31 cellular contexts compared by ENCODE assay signal in genomic region chr6:1703091-1703855, GRCh38.
A peak's percentile ranks its signal among the peaks of the same experiment; 100 is the strongest.
DNase-seq lines count a peak whose midpoint lies in the region; ATAC-seq, FAIRE-seq and TF ChIP-seq lines count a peak whose summit lies in the region.
"Had no signal": no experiment of that assay in that cellular context is flagged by ENCODE, and none has a peak within 500 bp of the region (broad histone marks: within the 10 kb centered on the region; RNA-seq: fewer than 3 reads in every experiment).

No MANE protein-coding gene starts in this region.

- H4K20me1 ChIP-seq in HepG2 (ENCODE audit: insufficient read depth, low read length) = peaks cover 8% of the 10 kb centered on the region; the same call in 1 of the 2 replicates

- H3K9me3 ChIP-seq in HepG2 (ENCODE audit: low read length) = no peaks in the 10 kb centered on the region
- H3K9me3 ChIP-seq in right lobe of liver = no peaks in the 10 kb centered on the region
- H3K9me3 ChIP-seq: body of pancreas, upper lobe of left lung had no signal

- POLR2A ChIA-PET in HepG2 (lab: Yijun Ruan, JAX) = no interaction called here

- peak overlapping the region; percentile 32 for H3K4me2 ChIP-seq in HepG2 (ENCODE audit: low read depth, low read length)
- H3K4me2 ChIP-seq: KMS-11 had no signal

- no peak overlapping the region for H3K9ac ChIP-seq in HepG2 (ENCODE audit: insufficient read depth, low read depth, low read length)
- H3K9ac ChIP-seq: KMS-11 had no signal

- H3K4me3 Mint-ChIP-seq in osteocyte (ENCODE audit: unreplicated experiment) = no peak overlapping the region
- H3K4me3 Mint-ChIP-seq: activated CD4-positive, alpha-beta memory T cell treated with anti-CD3 and anti-CD28 coated beads for 36 hours; activated T-helper 1 cell treated with anti-CD3 and anti-CD28 coated beads, Interleukin-12 subunit alpha, Interleukin-12 subunit beta, Interleukin-2, Interleukin-4 antibody, amounts not matched to agents 30 ng/mL and 10 ng/mL and 1 ng/mL, durations not matched to agents 14 hours and 24 hours and 36 hours had no signal

- no peak for DNase-seq in HepG2 (ENCODE audit: low spot score)
- DNase-seq in right lobe of liver = no peak
- peak; percentile 28 for DNase-seq in epithelial cell of esophagus (ENCODE audit: low read depth)
- peak; percentile 74 for DNase-seq in osteocyte (ENCODE audit: extremely low spot score, unreplicated experiment)
- DNase-seq in SW 1271 (lab: John Stamatoyannopoulos, UW) = no peak
- no peak for DNase-seq in SIG-M5 treated with dmso at 0.1 percent for 504 hours (lab: John Stamatoyannopoulos, UW; ENCODE audit: unreplicated experiment)
- DNase-seq in GM19240 (ENCODE audit: insufficient read length, low spot score) = no peak
- DNase-seq in activated CD8-positive, alpha-beta memory T cell treated with anti-CD3 and anti-CD28 coated beads for 24 hours = no peak
- DNase-seq: activated CD4-positive, alpha-beta memory T cell treated with anti-CD3 and anti-CD28 coated beads for 36 hours; activated CD4-positive, CD25-positive, alpha-beta regulatory T cell treated with anti-CD3 and anti-CD28 coated beads, Interleukin-2, amount 50 U/mL, for 72 hours; activated CD8-positive, alpha-beta memory T cell treated with anti-CD3 and anti-CD28 coated beads, Interleukin-2, amount 50 U/mL, for 4 hours; activated naive CD4-positive, alpha-beta T cell treated with Interleukin-2 at 50 U/mL for 16 hours; body of pancreas; Calu3; cerebellar nuclear complex; DMS79 treated with DMSO at 0.1 percent for 48 hours; dorsolateral prefrontal cortex; GF-D8; hypothalamus; mesendoderm; MM.1S; NCI-H1105 treated with DMSO at 0.1 percent for 48 hours; NCI-H187 treated with DMSO at 0.1 percent for 48 hours; NCI-H526; Right ventricle myocardium superior; stimulated activated CD4-positive, alpha-beta T cell treated with anti-CD3 and anti-CD28 coated beads, Interleukin-4, amount 100 ng/mL, for 1 hour had no signal

- WGBS in HepG2 (ENCODE audit: low lambda C conversion rate) = 56% methylated on average over 9 of the region's 9 CpGs
- 81% methylated on average over 8 of the region's 9 CpGs for WGBS in right lobe of liver (ENCODE audit: insufficient coverage, low coverage, low lambda C conversion rate, missing lambda C conversion rate)

- TF ChIP-seq CTCF in HepG2 (CRISPR knock-in tag; IDR thresholded peaks at IDR 0.05) = no peak
- no peak for TF ChIP-seq CTCF in right lobe of liver (IDR thresholded peaks at IDR 0.05)
- TF ChIP-seq CTCF in epithelial cell of esophagus (IDR thresholded peaks at IDR 0.05; ENCODE audit: insufficient read depth, low read depth, low read length, missing control alignments) = no peak
- TF ChIP-seq CTCF in osteocyte (IDR thresholded peaks at IDR 0.05) = no peak

- TF ChIP-seq POLR2A in HepG2 (IDR thresholded peaks at IDR 0.05; ENCODE audit: insufficient read depth in 1 of 2, low read depth in 2 of 2, low read length in 2 of 2) (no peak), right lobe of liver (IDR thresholded peaks at IDR 0.05) (no peak)

- H3K79me2 ChIP-seq in HepG2 (ENCODE audit: insufficient read depth, low read length) = no peaks in the 10 kb centered on the region

- no peaks in the 10 kb centered on the region for H3K36me3 Mint-ChIP-seq in osteocyte (ENCODE audit: unreplicated experiment)
- H3K36me3 Mint-ChIP-seq: activated CD4-positive, alpha-beta memory T cell treated with anti-CD3 and anti-CD28 coated beads for 36 hours had no signal

- TF ChIP-seq RAD21 in HepG2 (CRISPR knock-in tag; IDR thresholded peaks at IDR 0.05) = no peak

- in situ Hi-C loops in HepG2 (cut with HindIII; ENCODE audit: extremely low pct_ligation_motif_present, low pct_unique_long_range_greater_than_20kb) = no loop called here

- intact Hi-C loops in HepG2 (cut with micrococcal nuclease; ENCODE audit: unreplicated experiment) = no loop called here
- intact Hi-C loops in right lobe of liver (cut with DNase I) = no loop called here

- CTCF ChIA-PET in HepG2 (lab: Yijun Ruan, JAX; ENCODE audit: low intra/inter-chr PET ratio, low total read pairs) = no interaction called here

- no peaks in the 10 kb centered on the region for H3K9me3 Mint-ChIP-seq in osteocyte (ENCODE audit: unreplicated experiment)
- H3K9me3 Mint-ChIP-seq: activated CD4-positive, alpha-beta memory T cell treated with anti-CD3 and anti-CD28 coated beads for 36 hours; activated T-helper 1 cell treated with anti-CD3 and anti-CD28 coated beads, Interleukin-12 subunit alpha, Interleukin-12 subunit beta, Interleukin-2, Interleukin-4 antibody, amounts not matched to agents 30 ng/mL and 10 ng/mL and 1 ng/mL, durations not matched to agents 14 hours and 24 hours and 36 hours had no signal

- H3K27ac ChIP-seq in HepG2 (ENCODE audit: extremely low read length, insufficient read depth, low read length) (peak overlapping the region; percentile 26), right lobe of liver (no peak overlapping the region)
- H3K27ac ChIP-seq: body of pancreas, C4-2B, KMS-11, upper lobe of left lung had no signal

- H3K27ac Mint-ChIP-seq in osteocyte (ENCODE audit: unreplicated experiment) = peak overlapping the region; percentile 92
- H3K27ac Mint-ChIP-seq: activated CD4-positive, alpha-beta memory T cell treated with anti-CD3 and anti-CD28 coated beads for 36 hours; activated T-helper 1 cell treated with anti-CD3 and anti-CD28 coated beads, Interleukin-12 subunit alpha, Interleukin-12 subunit beta, Interleukin-2, Interleukin-4 antibody, amounts not matched to agents 30 ng/mL and 10 ng/mL and 1 ng/mL, durations not matched to agents 14 hours and 24 hours and 36 hours had no signal

- no peaks in the 10 kb centered on the region for H3K27me3 Mint-ChIP-seq in osteocyte (ENCODE audit: unreplicated experiment)
- H3K27me3 Mint-ChIP-seq: activated CD4-positive, alpha-beta memory T cell treated with anti-CD3 and anti-CD28 coated beads for 36 hours had no signal

- H3K4me3 ChIP-seq in HepG2 (replicated peaks in 1 of 3; ENCODE audit: insufficient read depth in 1 of 3, low read depth in 2 of 3, low read length in 3 of 3) (no peak overlapping the region; a peak in 1 of 6 replicates), right lobe of liver (no peak overlapping the region), epithelial cell of esophagus (ENCODE audit: low read length) (no peak overlapping the region)
- H3K4me3 ChIP-seq: body of pancreas, dorsolateral prefrontal cortex, upper lobe of left lung had no signal

- H3K36me3 ChIP-seq in HepG2 (replicated peaks in 1 of 2; ENCODE audit: control insufficient read depth in 1 of 2, insufficient read depth in 2 of 2, low read length in 2 of 2) = peaks cover 0 to 10% of the 10 kb centered on the region in 2 experiments; a peak in 2 of 5 replicates
- H3K36me3 ChIP-seq in right lobe of liver = no peaks in the 10 kb centered on the region
- H3K36me3 ChIP-seq: upper lobe of left lung had no signal

- peaks cover 53% of the 10 kb centered on the region for H3K4me1 Mint-ChIP-seq in osteocyte (ENCODE audit: unreplicated experiment)

- H3K27me3 ChIP-seq in HepG2 (ENCODE audit: control insufficient read depth in 1 of 2, insufficient read depth in 2 of 2, low read length in 2 of 2) = no peaks in the 10 kb centered on the region
- no peaks in the 10 kb centered on the region for H3K27me3 ChIP-seq in right lobe of liver
- H3K27me3 ChIP-seq: body of pancreas, dorsolateral prefrontal cortex, upper lobe of left lung had no signal

- TF ChIP-seq EP300 in HepG2 (IDR thresholded peaks at IDR 0.05; ENCODE audit: low read depth in 2 of 2, low read length in 2 of 2) (no peak), HepG2 (CRISPR knock-in tag; IDR thresholded peaks at IDR 0.05; ENCODE audit: borderline replicate concordance) (no peak)

- no peak overlapping the region for H2AFZ ChIP-seq in HepG2 (ENCODE audit: low read length)

- FAIRE-seq in HepG2 (lab: Jason Lieb, UNC) = no peak

- no TSS peak for BruUV-seq in HepG2 (replicated peaks; lab: Mats Ljungman, UMichigan)

- H3K4me1 ChIP-seq in HepG2 (ENCODE audit: insufficient read depth, low read length) (peaks cover 24% of the 10 kb centered on the region), right lobe of liver (no peaks in the 10 kb centered on the region)
- H3K4me1 ChIP-seq: body of pancreas, upper lobe of left lung had no signal

- ATAC-seq in HepG2 (peak; percentile 65), right lobe of liver (no peak)
- ATAC-seq: body of pancreas, Panc1 had no signal

TF ChIP-seq in HepG2, 621 proteins besides CTCF, POLR2A, EP300 and RAD21 (continues in another document):
- TF ChIP-seq CEBPB (IDR thresholded peaks at IDR 0.05; ENCODE audit: borderline replicate concordance, low read depth, low read length) (no peak), ZNF20 (CRISPR knock-in tag; IDR thresholded peaks at IDR 0.05) (no peak), ETV5 (CRISPR knock-in tag; IDR thresholded peaks at IDR 0.05; ENCODE audit: borderline replicate concordance) (no peak), ARID5B (CRISPR knock-in tag; IDR thresholded peaks at IDR 0.05) (no peak)

Comparison
In these comparisons a context has a peak if more than half of its experiments do, and no peak if none do; other contexts are left out.
1. DNase-seq: peak in epithelial cell of esophagus (single experiment) and osteocyte (single experiment); none in HepG2 (single experiment), right lobe of liver (0 of 3), SW 1271 (0 of 2), SIG-M5 treated with dmso at 0.1 percent for 504 hours (single experiment), GM19240 (single experiment) and activated CD8-positive, alpha-beta memory T cell treated with anti-CD3 and anti-CD28 coated beads for 24 hours (single experiment).